14 cellular contexts compared by ENCODE assay signal in the genomic region with DNA sequence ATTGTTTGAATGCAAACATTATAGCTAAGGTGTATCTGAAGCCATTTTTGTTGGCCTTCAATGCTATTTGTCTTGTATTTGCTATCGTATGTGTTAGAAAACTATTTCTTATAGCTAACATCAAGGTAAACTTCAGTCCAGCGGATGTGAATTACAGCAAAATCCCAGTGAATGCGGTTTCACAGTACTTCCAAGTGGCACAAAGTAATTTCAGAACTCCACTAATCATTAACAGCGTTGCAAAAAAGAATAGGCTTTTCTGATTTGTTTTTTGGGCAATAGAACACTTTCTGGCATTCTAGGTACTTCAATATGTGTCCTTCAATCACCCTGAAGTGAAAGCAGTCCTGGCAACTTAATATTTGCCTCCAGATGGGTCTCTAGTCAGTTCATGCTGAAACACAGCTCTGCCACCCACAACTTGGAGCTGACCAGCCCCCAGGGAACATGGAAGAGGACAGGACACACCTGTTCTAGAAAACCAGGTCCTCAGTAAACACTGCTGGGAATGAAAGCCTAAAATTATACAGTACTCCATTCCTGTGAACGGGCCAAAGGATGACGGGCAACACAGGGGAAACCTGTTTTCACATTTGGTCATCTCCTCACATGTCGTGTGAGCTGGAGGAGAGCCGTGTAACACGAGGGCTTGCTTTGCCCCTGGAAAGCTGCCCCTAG. TPM values are rescaled to one million over a fixed set of nuclear protein-coding genes. Genes with fewer than 3 reads are reported as not detected.
A peak's percentile ranks its signal among the peaks of the same experiment; 100 is the strongest.
DNase-seq lines count a peak whose midpoint lies in the region; ATAC-seq and TF ChIP-seq lines count a peak whose summit lies in the region.
"Had no signal": no experiment of that assay in that cellular context is flagged by ENCODE, and none has a peak within 500 bp of the region (broad histone marks: within the 10 kb centered on the region; RNA-seq: fewer than 3 reads in every experiment).

No MANE protein-coding gene starts in this region.

- intact Hi-C loops in IMR-90 (cut with micrococcal nuclease) = loop anchor here (10.0 kb wide), 1 partner anchor 107 kb away; no protein-coding TSS in a partner anchor

- no CpG with 5 or more reads among the region's 9 CpGs for WGBS in IMR-90 (ENCODE audit: extremely low coverage in 2 of 2, insufficient read length in 1 of 2), 2 experiments
- 72% methylated on average over 9 of the region's 9 CpGs for WGBS in suprapubic skin

- no peak for TF ChIP-seq RAD21 in IMR-90 (IDR thresholded peaks at IDR 0.05; ENCODE audit: low read length)

- ATAC-seq in IMR-90 (ENCODE audit: low read depth) (no peak), left lobe of liver (peak; percentile 75)
- ATAC-seq in stimulated activated effector memory CD8-positive, alpha-beta T cell treated with anti-CD3 and anti-CD28 coated beads, Interleukin-12 subunit alpha, Interleukin-12 subunit beta, amount 100 ng/mL, for 72 hours = no peak

- H3K9me1 ChIP-seq in IMR-90 (ENCODE audit: insufficient read depth, low read length) = peaks cover 24% of the 10 kb centered on the region

- no peaks in the 10 kb centered on the region for H4K20me1 ChIP-seq in IMR-90 (ENCODE audit: insufficient read depth, low read length)

- peak overlapping the region; percentile 89 for H2BK120ac ChIP-seq in IMR-90 (ENCODE audit: low read depth, low read length)

- H4K5ac ChIP-seq in IMR-90 (ENCODE audit: low read depth, low read length) = no peak overlapping the region

- no peaks in the 10 kb centered on the region for H3K27me3 ChIP-seq in IMR-90 (ENCODE audit: control insufficient read depth, insufficient read depth, low read length)
- no peaks in the 10 kb centered on the region for H3K27me3 ChIP-seq in brain microvascular endothelial cell (replicated peaks)
- no peaks in the 10 kb centered on the region for H3K27me3 ChIP-seq in suprapubic skin

- no peak overlapping the region for H3K9ac ChIP-seq in IMR-90 (ENCODE audit: low read depth, low read length)
- H3K9ac ChIP-seq: parathyroid adenoma had no signal

- TF ChIP-seq CTCF in IMR-90 (conservative IDR thresholded peaks at IDR 0.05; ENCODE audit: low read depth, low read length) (no peak), brain microvascular endothelial cell (IDR thresholded peaks at IDR 0.05; ENCODE audit: low read depth, low read length, missing control alignments) (no peak), suprapubic skin (IDR thresholded peaks at IDR 0.05) (no peak), osteocyte (IDR thresholded peaks at IDR 0.05) (no peak)

- no peak overlapping the region for H3K27ac Mint-ChIP-seq in stimulated activated effector memory CD8-positive, alpha-beta T cell treated with anti-CD3 and anti-CD28 coated beads, Interleukin-12 subunit alpha, Interleukin-12 subunit beta, amount 100 ng/mL, for 72 hours
- H3K27ac Mint-ChIP-seq in osteocyte (ENCODE audit: unreplicated experiment) = no peak overlapping the region
- H3K27ac Mint-ChIP-seq: dendritic cell treated with granulocyte-macrophage colony-stimulating factor and Interleukin-4, amounts not matched to agents 40 ng/mL and 50 ng/mL, for 4 days had no signal

- peaks cover 22% of the 10 kb centered on the region for H3K36me3 ChIP-seq in IMR-90 (ENCODE audit: control insufficient read depth, insufficient read depth, low read length)
- peaks cover 4% of the 10 kb centered on the region for H3K36me3 ChIP-seq in brain microvascular endothelial cell (replicated peaks)
- H3K36me3 ChIP-seq in suprapubic skin = peaks cover 32% of the 10 kb centered on the region

- H2BK15ac ChIP-seq in IMR-90 (ENCODE audit: low read depth, low read length) = peak overlapping the region; percentile 72; the same call in 2 of the 3 replicates

- no peak overlapping the region for H2AFZ ChIP-seq in IMR-90 (replicated peaks; ENCODE audit: low read length, poor library complexity)
- H2AFZ ChIP-seq: parathyroid adenoma had no signal

- POLR2A ChIA-PET in IMR-90 (lab: Charles Lee; ENCODE audit: unreplicated experiment) = no interaction called here

- peak overlapping the region; percentile 89 for H3K4ac ChIP-seq in IMR-90 (ENCODE audit: low read depth, low read length)

- H3K4me2 ChIP-seq in IMR-90 (ENCODE audit: low read depth, low read length) = peak overlapping the region; percentile 64; the same call in 1 of the 2 replicates

- BruUV-seq in IMR-90 (replicated peaks; lab: Mats Ljungman, UMichigan) = no TSS peak

- H3K9me3 ChIP-seq in IMR-90 (ENCODE audit: control insufficient read depth, insufficient read depth, low read length) = no peaks in the 10 kb centered on the region
- no peaks in the 10 kb centered on the region for H3K9me3 ChIP-seq in suprapubic skin

- H3K18ac ChIP-seq in IMR-90 (ENCODE audit: low read depth, low read length) = peak overlapping the region; percentile 10; the same call in 1 of the 2 replicates

- peaks cover 44% of the 10 kb centered on the region for H3K36me3 Mint-ChIP-seq in stimulated activated effector memory CD8-positive, alpha-beta T cell treated with anti-CD3 and anti-CD28 coated beads, Interleukin-12 subunit alpha, Interleukin-12 subunit beta, amount 100 ng/mL, for 72 hours
- peaks cover 15% of the 10 kb centered on the region for H3K36me3 Mint-ChIP-seq in osteocyte (ENCODE audit: unreplicated experiment)

- dilution Hi-C loops in IMR-90 (cut with HindIII; ENCODE audit: low sequenced_read_pairs, unreplicated experiment) = no loop called here

- H2AK5ac ChIP-seq in IMR-90 (ENCODE audit: low read depth, low read length) = peak overlapping the region; percentile 94; the same call in 1 of the 2 replicates

- H3K23ac ChIP-seq in IMR-90 (ENCODE audit: low read depth, low read length) = peak overlapping the region; percentile 71; the same call in 1 of the 2 replicates

- no peak for TF ChIP-seq EP300 in suprapubic skin (IDR thresholded peaks at IDR 0.05)

- H3K9me3 Mint-ChIP-seq in stimulated activated effector memory CD8-positive, alpha-beta T cell treated with anti-CD3 and anti-CD28 coated beads, Interleukin-12 subunit alpha, Interleukin-12 subunit beta, amount 100 ng/mL, for 72 hours = no peaks in the 10 kb centered on the region
- H3K9me3 Mint-ChIP-seq in osteocyte (ENCODE audit: unreplicated experiment) = no peaks in the 10 kb centered on the region
- H3K9me3 Mint-ChIP-seq: dendritic cell treated with granulocyte-macrophage colony-stimulating factor and Interleukin-4, amounts not matched to agents 40 ng/mL and 50 ng/mL, for 4 days had no signal

- peak overlapping the region; percentile 13; the same call in 1 of the 2 replicates for H3K56ac ChIP-seq in IMR-90 (ENCODE audit: extremely low read depth, insufficient read depth, low read length)

- H3K4me3 ChIP-seq in IMR-90 (ENCODE audit: insufficient read depth, low read depth, low read length) = no peak overlapping the region
- H3K4me3 ChIP-seq in brain microvascular endothelial cell (ENCODE audit: low read depth, low read length) = no peak overlapping the region
- no peak overlapping the region for H3K4me3 ChIP-seq in suprapubic skin

- peak overlapping the region; percentile 87 for H3K27ac ChIP-seq in IMR-90 (ENCODE audit: insufficient read depth, low read length)
- H3K27ac ChIP-seq in brain microvascular endothelial cell = peak overlapping the region; percentile 74
- H3K27ac ChIP-seq in suprapubic skin = peak overlapping the region; percentile 69
- H3K27ac ChIP-seq: parathyroid adenoma had no signal

- H2AK9ac ChIP-seq in IMR-90 (replicated peaks; ENCODE audit: low read depth, low read length, poor library complexity) = peak overlapping the region; percentile 44

- peaks cover 7% of the 10 kb centered on the region for H3K4me1 Mint-ChIP-seq in stimulated activated effector memory CD8-positive, alpha-beta T cell treated with anti-CD3 and anti-CD28 coated beads, Interleukin-12 subunit alpha, Interleukin-12 subunit beta, amount 100 ng/mL, for 72 hours
- peaks cover 17% of the 10 kb centered on the region for H3K4me1 Mint-ChIP-seq in osteocyte (ENCODE audit: unreplicated experiment)

- CTCF ChIA-PET in IMR-90 (lab: Yijun Ruan, JAX) = interaction anchor here (0.7 to 1.6 kb wide), 3 partner anchors 12 to 321 kb away, joined by 3 to 4 read pairs (median 4); no protein-coding TSS in a partner anchor

- H3K4me1 ChIP-seq in IMR-90 (ENCODE audit: control insufficient read depth, insufficient read depth, low read length) (peaks cover 17% of the 10 kb centered on the region), suprapubic skin (peaks cover 16% of the 10 kb centered on the region)
- H3K4me1 ChIP-seq: parathyroid adenoma had no signal

- DNase-seq in IMR-90 (no peak), brain microvascular endothelial cell (no peak), left lobe of liver (ENCODE audit: low spot score) (no peak), suprapubic skin (ENCODE audit: low spot score in 2 of 2) (no peak), osteocyte (ENCODE audit: extremely low spot score, unreplicated experiment) (no peak), GF-D8 (lab: John Stamatoyannopoulos, UW) (no peak)
- DNase-seq in stimulated activated effector memory CD8-positive, alpha-beta T cell treated with anti-CD3 and anti-CD28 coated beads, Interleukin-12 subunit alpha, Interleukin-12 subunit beta, amount 100 ng/mL, for 72 hours (ENCODE audit: low spot score in 2 of 2) = no peak
- DNase-seq: amniotic stem cell, C1 segment of cervical spinal cord, NCI-H2081 treated with DMSO at 0.1 percent for 48 hours had no signal

- H3K14ac ChIP-seq in IMR-90 (replicated peaks; ENCODE audit: low read depth, low read length) = peak overlapping the region; percentile 67

- H3K4me3 Mint-ChIP-seq in stimulated activated effector memory CD8-positive, alpha-beta T cell treated with anti-CD3 and anti-CD28 coated beads, Interleukin-12 subunit alpha, Interleukin-12 subunit beta, amount 100 ng/mL, for 72 hours = no peak overlapping the region
- H3K4me3 Mint-ChIP-seq in osteocyte (ENCODE audit: unreplicated experiment) = no peak overlapping the region
- H3K4me3 Mint-ChIP-seq: dendritic cell treated with granulocyte-macrophage colony-stimulating factor and Interleukin-4, amounts not matched to agents 40 ng/mL and 50 ng/mL, for 4 days had no signal

- H4K91ac ChIP-seq in IMR-90 (ENCODE audit: insufficient read depth, low read depth, low read length) = peak overlapping the region; percentile 57

- peak overlapping the region in 1 of 2 experiments; percentile 45; a peak in 2 of 4 replicates for H4K8ac ChIP-seq in IMR-90 (ENCODE audit: low read depth in 2 of 2, low read length in 2 of 2)

- TF ChIP-seq POLR2A in IMR-90 (IDR thresholded peaks at IDR 0.05; ENCODE audit: low read depth, low read length) = no peak
- no peak for TF ChIP-seq POLR2A in suprapubic skin (IDR thresholded peaks at IDR 0.05)

- peaks cover 3 to 22% of the 10 kb centered on the region in 2 experiments; a peak in 2 of 4 replicates for H3K79me1 ChIP-seq in IMR-90 (ENCODE audit: low read depth in 1 of 2, low read length in 2 of 2)

- H2BK5ac ChIP-seq in IMR-90 (ENCODE audit: low read depth, low read length, poor library complexity, severe bottlenecking) = peak overlapping the region; percentile 91

- H3K27me3 Mint-ChIP-seq in osteocyte (ENCODE audit: unreplicated experiment) = no peaks in the 10 kb centered on the region
- H3K27me3 Mint-ChIP-seq: dendritic cell treated with granulocyte-macrophage colony-stimulating factor and Interleukin-4, amounts not matched to agents 40 ng/mL and 50 ng/mL, for 4 days had no signal

- H2BK20ac ChIP-seq in IMR-90 (ENCODE audit: low read depth, low read length) = peak overlapping the region; percentile 86; the same call in 1 of the 2 replicates

- in situ Hi-C loops in IMR-90 (cut with MboI; ENCODE audit: low sequenced_read_pairs) = no loop called here
- in situ Hi-C loops in brain microvascular endothelial cell (cut with HindIII; ENCODE audit: low pct_ligation_motif_present, low sequenced_read_pairs) = no loop called here

RNA-seq across cellular contexts. Expression of a gene that starts 9.7 kb away (rescaled TPM):
- total RNA-seq in IMR-90 (2012; rRNA removed) (47.0 and 71.1 TPM in 2 replicates), left lobe of liver (18.1 TPM), suprapubic skin (10 to 100 TPM; 17.7 to 20.8 (median 20.3) TPM), osteocyte (30.6 and 33.1 TPM in 2 replicates)
- 24.0 and 28.5 TPM in 2 replicates for polyA plus RNA-seq in IMR-90 (2012; rRNA removed)
- 8.0 and 10.3 TPM in 2 replicates for polyA plus RNA-seq in IMR-90 (2012; cell fraction: cytosol; rRNA removed)
- polyA plus RNA-seq in IMR-90 (2012; cell fraction: nucleus; rRNA removed; ENCODE audit: low replicate concordance) = 1.8 and 8.3 TPM in 2 replicates

RNA-seq across cellular contexts. Expression of a gene that starts 32.6 kb away (rescaled TPM):
- total RNA-seq in IMR-90 (2012; rRNA removed) = under 0.01 and 0.18 TPM in 2 replicates
- polyA plus RNA-seq in IMR-90 (2012; rRNA removed) = 0.60 and 1.0 TPM in 2 replicates
- 0.21 and 0.42 TPM in 2 replicates for polyA plus RNA-seq in IMR-90 (2012; cell fraction: cytosol; rRNA removed)
- 0.94 and 1.4 TPM in 2 replicates for polyA plus RNA-seq in IMR-90 (2012; cell fraction: nucleus; rRNA removed; ENCODE audit: low replicate concordance)
- 0.81 TPM for total RNA-seq in left lobe of liver
- 1 to 10 TPM in 1 of 4 donors, under 1 TPM in 2, not detected in 1; 0.47 to 4.2 (median 0.76) TPM for total RNA-seq in suprapubic skin
- 0.76 and 1.0 TPM in 2 replicates for total RNA-seq in osteocyte
- total RNA-seq: HT-29 had no signal

RNA-seq across cellular contexts. Expression of a gene that starts 54.1 kb away (rescaled TPM):
- total RNA-seq in IMR-90 (2012; rRNA removed) (under 0.01 and 0.18 TPM in 2 replicates), left lobe of liver (not detected), suprapubic skin (under 1 TPM in 1 of 4 donors, not detected in 3; 0.76 TPM), osteocyte (not detected in 2 replicates)
- polyA plus RNA-seq in IMR-90 (2012; rRNA removed) = 0.32 and 0.34 TPM in 2 replicates
- 0.50 and 0.60 TPM in 2 replicates for polyA plus RNA-seq in IMR-90 (2012; cell fraction: cytosol; rRNA removed)
- 0.12 and 0.18 TPM in 2 replicates for polyA plus RNA-seq in IMR-90 (2012; cell fraction: nucleus; rRNA removed; ENCODE audit: low replicate concordance)
- total RNA-seq: HT-29; T-helper 1 cell treated with Interleukin-12 subunit alpha and Interleukin-12 subunit beta and Interleukin-4 antibody, amounts not matched to agents 30 ng/mL and 1 ng/mL, for 36 hours had no signal
